8 cellular contexts compared by ENCODE assay signal in genomic region chr4:41217020-41217333, GRCh38. TPM values are rescaled to one million over a fixed set of nuclear protein-coding genes. Genes with fewer than 3 reads are reported as not detected.
DNase-seq lines count a peak whose midpoint lies in the region; ATAC-seq and TF ChIP-seq lines count a peak whose summit lies in the region.

No MANE protein-coding gene starts in this region.

- intact Hi-C loops in naive thymus-derived CD4-positive, alpha-beta T cell (cut with micrococcal nuclease), result no loop called here

- H3K9me3 ChIP-seq in AG04450 (ENCODE audit: control insufficient read depth, insufficient read depth, low read length) (no peaks in the 10 kb centered on the region), Loucy (ENCODE audit: insufficient read depth, low read depth, low read length) (no peaks in the 10 kb centered on the region)
- H3K9me3 ChIP-seq in naive thymus-derived CD4-positive, alpha-beta T cell (ENCODE audit: control insufficient read depth in 2 of 3, low read length in 3 of 3), result no peaks in the 10 kb centered on the region

- peak overlapping the region; percentile 71 for H3K4me2 ChIP-seq in Loucy (ENCODE audit: low read depth, low read length, poor library complexity, severe bottlenecking)

- H3K36me3 ChIP-seq in Loucy (ENCODE audit: insufficient read depth, low read length), result no peaks in the 10 kb centered on the region
- no peaks in the 10 kb centered on the region for H3K36me3 ChIP-seq in naive thymus-derived CD4-positive, alpha-beta T cell (ENCODE audit: control insufficient read depth in 2 of 3, insufficient read depth in 3 of 3, low read length in 3 of 3)

- H3K36me3 Mint-ChIP-seq in naive thymus-derived CD4-positive, alpha-beta T cell, result peaks cover 0 to 8% (median 0%) of the 10 kb centered on the region in 5 donors

- H3K9me2 ChIP-seq in Loucy (replicated peaks; ENCODE audit: low read depth, low read length), result no peaks in the 10 kb centered on the region

- TF ChIP-seq CTCF in AG04450 (IDR thresholded peaks at IDR 0.05; ENCODE audit: low read depth, low read length) (no peak), Loucy (conservative IDR thresholded peaks at IDR 0.05; ENCODE audit: low read length) (no peak), choroid plexus epithelial cell (conservative IDR thresholded peaks at IDR 0.05; ENCODE audit: low read depth, low read length) (no peak)

- peaks cover 19% of the 10 kb centered on the region for H3K4me1 ChIP-seq in Loucy (ENCODE audit: insufficient read depth, low read length, poor library complexity, severe bottlenecking)
- peaks cover 0 to 3% of the 10 kb centered on the region in 2 donors for H3K4me1 ChIP-seq in naive thymus-derived CD4-positive, alpha-beta T cell (ENCODE audit: control insufficient read depth in 2 of 2, insufficient read depth in 2 of 2, low read length in 2 of 2)

- POLR2A ChIA-PET in AG04450 (lab: Yijun Ruan, JAX), result interaction anchor here (0.6 to 1.7 kb wide), 3 partner anchors 40 to 302 kb away, joined by 3 to 21 read pairs (median 4); partner anchors contain the start of gene UCHL1
- POLR2A ChIA-PET in naive thymus-derived CD4-positive, alpha-beta T cell (lab: Charles Lee), result no interaction called here

- H3K27me3 Mint-ChIP-seq in naive thymus-derived CD4-positive, alpha-beta T cell, result peaks cover 60 to 69% (median 63%) of the 10 kb centered on the region in 5 donors

- no peak for ATAC-seq in naive thymus-derived CD4-positive, alpha-beta T cell
- ATAC-seq in GM19023 (IDR thresholded peaks at IDR 0.05; ENCODE audit: unreplicated experiment), result no peak

- H3K79me2 ChIP-seq in Loucy (ENCODE audit: insufficient read depth, low read length), result no peaks in the 10 kb centered on the region

- H2AFZ ChIP-seq in Loucy (ENCODE audit: low read length), result peak overlapping the region; percentile 98

- peaks cover 12 to 35% (median 26%) of the 10 kb centered on the region in 7 donors for H3K4me1 Mint-ChIP-seq in naive thymus-derived CD4-positive, alpha-beta T cell

- H3K27me3 ChIP-seq in AG04450 (ENCODE audit: control insufficient read depth, insufficient read depth, low read length), result no peaks in the 10 kb centered on the region
- H3K27me3 ChIP-seq in Loucy (ENCODE audit: insufficient read depth, low read length, poor library complexity, severe bottlenecking), result peaks cover 18% of the 10 kb centered on the region
- peaks cover 4 to 13% of the 10 kb centered on the region in 2 donors for H3K27me3 ChIP-seq in naive thymus-derived CD4-positive, alpha-beta T cell (ENCODE audit: control insufficient read depth in 2 of 2, insufficient read depth in 2 of 2, low read length in 2 of 2)

- H4K20me1 ChIP-seq in Loucy (ENCODE audit: insufficient read depth, low read length, poor library complexity, severe bottlenecking), result no peaks in the 10 kb centered on the region

- H3K9ac ChIP-seq in Loucy (ENCODE audit: low read depth, low read length, poor library complexity, severe bottlenecking), result no peak overlapping the region

- DNase-seq in AG04450 (ENCODE audit: low read depth, low spot score), result no peak
- no peak for DNase-seq in choroid plexus epithelial cell (ENCODE audit: low read depth)
- DNase-seq in naive thymus-derived CD4-positive, alpha-beta T cell, result no peak
- no peak for DNase-seq in globus pallidus (ENCODE audit: low spot score)
- DNase-seq in NCI-H510A treated with DMSO at 0.1 percent for 48 hours (lab: John Stamatoyannopoulos, UW), result no peak
- DNase-seq in OCI-M1 (lab: John Stamatoyannopoulos, UW), result no peak

- peak overlapping the region; percentile 34 to 84 (median 75) for H3K4me3 Mint-ChIP-seq in naive thymus-derived CD4-positive, alpha-beta T cell

- no peak overlapping the region for H3K27ac ChIP-seq in AG04450 (ENCODE audit: low read depth, low read length)
- no peak overlapping the region for H3K27ac ChIP-seq in naive thymus-derived CD4-positive, alpha-beta T cell (ENCODE audit: low read depth, low read length)

- peaks cover 0 to 4% (median 0%) of the 10 kb centered on the region in 11 donors for H3K9me3 Mint-ChIP-seq in naive thymus-derived CD4-positive, alpha-beta T cell

- H3K4me3 ChIP-seq in AG04450 (ENCODE audit: low read depth, low read length), result peak overlapping the region; percentile 69
- peak overlapping the region; percentile 72 for H3K4me3 ChIP-seq in Loucy (ENCODE audit: low read length, poor library complexity, severe bottlenecking)
- H3K4me3 ChIP-seq in choroid plexus epithelial cell (ENCODE audit: low read depth, low read length), result peak overlapping the region; percentile 82
- H3K4me3 ChIP-seq in naive thymus-derived CD4-positive, alpha-beta T cell (ENCODE audit: low read length), result no peak overlapping the region

- CTCF ChIA-PET in AG04450 (lab: Charles Lee), result interaction anchor here (0.6 to 3.9 kb wide), 8 partner anchors 40 to 309 kb away, joined by 3 to 39 read pairs (median 4); partner anchors contain the start of gene UCHL1
- CTCF ChIA-PET in naive thymus-derived CD4-positive, alpha-beta T cell (lab: Charles Lee), result no interaction called here

- H3K27ac Mint-ChIP-seq in naive thymus-derived CD4-positive, alpha-beta T cell, result no peak overlapping the region

- H3F3A ChIP-seq in Loucy (ENCODE audit: low read depth), result 0 out of 2 replicates have a peak, but pooled peaks cover 4% of the 10 kb centered on the region

RNA-seq across cellular contexts. Expression of gene APBB2, which starts 2.6 kb away (rescaled TPM):
- polyA plus RNA-seq in AG04450 (2011; rRNA removed), result 52.7 and 52.8 TPM in 2 replicates
- 98.4 and 128 TPM in 2 replicates for polyA minus RNA-seq in AG04450 (2011; rRNA and poly(A)+ RNA removed)
- 1 to 10 TPM in 1 of 5 experiments, under 1 TPM in 4; 0.42 to 1.5 (median 0.59) TPM for total RNA-seq in naive thymus-derived CD4-positive, alpha-beta T cell
- polyA plus RNA-seq in naive thymus-derived CD4-positive, alpha-beta T cell, result not detected

RNA-seq across cellular contexts. Expression of gene UCHL1, which starts 39.8 kb away (rescaled TPM):
- polyA plus RNA-seq in AG04450 (2011; rRNA removed), result 1,755 and 1,872 TPM in 2 replicates
- polyA minus RNA-seq in AG04450 (2011; rRNA and poly(A)+ RNA removed), result 399 and 407 TPM in 2 replicates
- under 1 TPM in 1 of 5 experiments, not detected in 4; 0.27 TPM for total RNA-seq in naive thymus-derived CD4-positive, alpha-beta T cell
- polyA plus RNA-seq in naive thymus-derived CD4-positive, alpha-beta T cell, result not detected

Comparison
In these comparisons a context has a peak if more than half of its experiments do, and no peak if none do; other contexts are left out.
1. RNA of gene APBB2, which starts 2.6 kb away (polyA plus RNA-seq): 52.7 to 52.8 TPM in AG04450; not detected in naive thymus-derived CD4-positive, alpha-beta T cell; every median in the first group is over 10 times any median in the second.
2. RNA of gene UCHL1, which starts 39.8 kb away (polyA plus RNA-seq): 1,755 to 1,872 TPM in AG04450; not detected in naive thymus-derived CD4-positive, alpha-beta T cell; every median in the first group is over 1,000 times any median in the second.